8 cellular contexts compared by ENCODE assay signal in genomic region chr13:30394798-30395191, GRCh38. TPM values are rescaled to one million over a fixed set of nuclear protein-coding genes. Genes with fewer than 3 reads are reported as not detected.
A peak's percentile ranks its signal among the peaks of the same experiment; 100 is the strongest.
DNase-seq lines count a peak whose midpoint lies in the region; ATAC-seq and TF ChIP-seq lines count a peak whose summit lies in the region.

No MANE protein-coding gene starts in this region.

- H3K9me3 ChIP-seq in heart right ventricle (no peaks in the 10 kb centered on the region), gastrocnemius medialis (no peaks in the 10 kb centered on the region)

- peaks cover 54% of the 10 kb centered on the region for H3K4me1 Mint-ChIP-seq in activated T-cell treated with anti-CD3 and anti-CD28 coated beads, Interleukin-2, amount 50 U/mL, for 72 hours (ENCODE audit: low read depth)

- no peaks in the 10 kb centered on the region for H3K27me3 Mint-ChIP-seq in activated T-cell treated with anti-CD3 and anti-CD28 coated beads, Interleukin-2, amount 50 U/mL, for 72 hours (ENCODE audit: low read depth)

- peak overlapping the region; percentile 80 to 90 for H3K4me3 Mint-ChIP-seq in activated T-cell treated with anti-CD3 and anti-CD28 coated beads, Interleukin-2, amount 50 U/mL, for 72 hours

- H3K27me3 ChIP-seq in heart right ventricle (no peaks in the 10 kb centered on the region), gastrocnemius medialis (no peaks in the 10 kb centered on the region)

- in situ Hi-C loops in gastrocnemius medialis (cut with MboI; ENCODE audit: low sequenced_read_pairs in 4 of 4), result no loop called here

- intact Hi-C loops in heart right ventricle (cut with DNase I), result loop anchor here in 1 of 10 donors (5.0 kb wide), 1 partner anchor 32 kb away; no protein-coding TSS in a partner anchor
- intact Hi-C loops in gastrocnemius medialis (cut with DNase I; ENCODE audit: low total_unique reads), result loop anchor here (1.0 to 5.0 kb wide), 4 partner anchors 14 to 87 kb away; partner anchors contain the start of genes KATNAL1 and UBE2L5

- peak in 1 of 2 donors; percentile 30 for DNase-seq in activated T-cell treated with anti-CD3 and anti-CD28 coated beads, Interleukin-2, amount 50 U/mL, for 72 hours
- DNase-seq in activated T-cell treated with anti-CD3 and anti-CD28 coated beads, Interleukin-2, amount 50 U/mL, for 48 hours, result no peak
- DNase-seq in heart right ventricle, result no peak
- DNase-seq in gastrocnemius medialis, result no peak
- DNase-seq in cerebellar nuclear complex (lab: John Stamatoyannopoulos, UW), result no peak
- DNase-seq in NCI-H2196 treated with DMSO at 0.1 percent for 48 hours (lab: John Stamatoyannopoulos, UW; ENCODE audit: unreplicated experiment), result no peak

- peak overlapping the region; percentile 84 for H3K27ac Mint-ChIP-seq in activated T-cell treated with anti-CD3 and anti-CD28 coated beads, Interleukin-2, amount 50 U/mL, for 72 hours

- no peaks in the 10 kb centered on the region for H3K36me3 ChIP-seq in heart right ventricle
- H3K36me3 ChIP-seq in gastrocnemius medialis, result no peaks in the 10 kb centered on the region

- H3K4me1 ChIP-seq in heart right ventricle, result peaks cover 0 to 13% (median 5%) of the 10 kb centered on the region in 9 donors
- peaks cover 0 to 7% of the 10 kb centered on the region in 2 donors for H3K4me1 ChIP-seq in gastrocnemius medialis

- 7 to 10% methylated on average over 6 of the region's 6 CpGs for WGBS in heart right ventricle, 2 donors

- H3K27ac ChIP-seq in VCaP (peak overlapping the region; percentile 76), heart right ventricle (peak overlapping the region; percentile 37 to 94 (median 72)), gastrocnemius medialis (peak overlapping the region; percentile 72 to 86 (median 83))

- peak; percentile 81 to 85 for ATAC-seq in activated T-cell treated with anti-CD3 and anti-CD28 coated beads, Interleukin-2, amount 50 U/mL, for 72 hours (replicated peaks in 1 of 2)
- peak; percentile 71 for ATAC-seq in HG03097 (IDR thresholded peaks at IDR 0.05; ENCODE audit: low FRiP score, unreplicated experiment)
- ATAC-seq in heart right ventricle, result peak in 5 of 8 donors; percentile 32 to 48 (median 38)
- ATAC-seq in gastrocnemius medialis, result peak; percentile 4 to 16

- H3K4me3 ChIP-seq in heart right ventricle (peak overlapping the region; percentile 39 to 77 (median 56)), gastrocnemius medialis (peak overlapping the region; percentile 59 to 80 (median 69))

- no peak for TF ChIP-seq POLR2A in gastrocnemius medialis (IDR thresholded peaks at IDR 0.05)

- TF ChIP-seq CTCF in VCaP (conservative IDR thresholded peaks at IDR 0.05) (no peak), heart right ventricle (IDR thresholded peaks at IDR 0.05) (no peak), gastrocnemius medialis (IDR thresholded peaks at IDR 0.05 in 4 of 5, conservative IDR thresholded peaks at IDR 0.05 in 1 of 5) (no peak)

- no peaks in the 10 kb centered on the region for H3K36me3 Mint-ChIP-seq in activated T-cell treated with anti-CD3 and anti-CD28 coated beads, Interleukin-2, amount 50 U/mL, for 72 hours (ENCODE audit: insufficient read depth in 2 of 2)

- H3K9me3 Mint-ChIP-seq in activated T-cell treated with anti-CD3 and anti-CD28 coated beads, Interleukin-2, amount 50 U/mL, for 72 hours, result no peaks in the 10 kb centered on the region

RNA-seq across cellular contexts. Expression of gene UBE2L5, which starts 27.5 kb away (rescaled TPM):
- total RNA-seq in activated T-cell treated with anti-CD3 and anti-CD28 coated beads, Interleukin-2, amount 50 U/mL, for 72 hours, result not detected
- under 1 TPM in 1 of 10 donors, not detected in 9; 0.42 TPM for total RNA-seq in heart right ventricle
- polyA plus RNA-seq in heart right ventricle, result under 1 TPM in 1 of 2 donors, not detected in 1; 0.04 TPM
- total RNA-seq in gastrocnemius medialis, result not detected

Comparison
In these comparisons a context has a peak if more than half of its experiments do, and no peak if none do; other contexts are left out.
1. ATAC-seq: peak in every context shown above with its lines; median percentile 83 in activated T-cell treated with anti-CD3 and anti-CD28 coated beads, Interleukin-2, amount 50 U/mL, for 72 hours; 71 in HG03097; 38 in heart right ventricle; 10 in gastrocnemius medialis.